In genomic region chr17:16152326-16152725, GRCh38 we compare ENCODE assay signal across 3 cellular contexts.
DNase-seq lines count a peak whose midpoint lies in the region; ATAC-seq, FAIRE-seq and TF ChIP-seq lines count a peak whose summit lies in the region.
"Not testable (repeated sequence)": the region's sequence is repeated elsewhere in the genome, so short reads cannot be mapped to it uniquely, and the experiment has no call there.

No MANE protein-coding gene starts in this region.

- TF ChIP-seq CTCF in HEK293 (tag by site-specific recombination; IDR thresholded peaks at IDR 0.05); WTC11 (IDR thresholded peaks at IDR 0.05); K562 (IDR thresholded peaks at IDR 0.05 in 2 of 3, conservative IDR thresholded peaks at IDR 0.05 in 1 of 3; ENCODE audit: insufficient read depth in 2 of 3, low read depth in 1 of 3, low read length in 3 of 3): not testable (repeated sequence)

- not testable (repeated sequence) for H3K4me1 Mint-ChIP-seq in WTC11

- 92% methylated on average over 3 of the region's 6 CpGs for WGBS in K562 (ENCODE audit: insufficient coverage, low coverage, missing lambda C conversion rate)

- H3K4me2 ChIP-seq in K562 (ENCODE audit: insufficient read depth, low read length), result not testable (repeated sequence)

- not testable (repeated sequence) for H3K9ac ChIP-seq in K562 (ENCODE audit: insufficient read depth in 1 of 2, low read depth in 2 of 2, low read length in 2 of 2)

- intact Hi-C loops in K562 (cut with micrococcal nuclease), result not testable (repeated sequence)

- TF ChIP-seq POLR2A in K562 (conservative IDR thresholded peaks at IDR 0.05), result not testable (repeated sequence)

- H3K27ac Mint-ChIP-seq in WTC11, result not testable (repeated sequence)

- not testable (repeated sequence) for H3K9me3 Mint-ChIP-seq in WTC11

- H3K27ac ChIP-seq in HEK293 (ENCODE audit: extremely low read depth, low read depth, low read length); K562 (ENCODE audit: extremely low read depth, low read depth, low read length): not testable (repeated sequence)

- not testable (repeated sequence) for ATAC-seq in WTC11, K562

- H3K4me1 ChIP-seq in HEK293 (ENCODE audit: control insufficient read depth, insufficient read depth, low read length); K562 (replicated peaks in 1 of 2; ENCODE audit: control insufficient read depth in 2 of 2, insufficient read depth in 2 of 2, low read length in 2 of 2): not testable (repeated sequence)

- not testable (repeated sequence) for BruUV-seq in K562 (replicated peaks; lab: Mats Ljungman, UMichigan)

- not testable (repeated sequence) for H3K79me2 ChIP-seq in K562 (ENCODE audit: control insufficient read depth, insufficient read depth, low read length)

- H3K9me1 ChIP-seq in K562 (ENCODE audit: control insufficient read depth, insufficient read depth, low read length), result not testable (repeated sequence)

- H3K4me3 ChIP-seq in HEK293 (ENCODE audit: low read depth, low read length); K562: not testable (repeated sequence)

- not testable (repeated sequence) for H3K27me3 ChIP-seq in K562 (ENCODE audit: control insufficient read depth in 2 of 2, insufficient read depth in 2 of 2, low read length in 2 of 2)

- not testable (repeated sequence) for H2AFZ ChIP-seq in K562 (ENCODE audit: low read depth, low read length)

- TF ChIP-seq RAD21 in K562 (CRISPR knock-in tag; conservative IDR thresholded peaks at IDR 0.05 in 1 of 2, IDR thresholded peaks at IDR 0.05 in 1 of 2), result not testable (repeated sequence)

- H3K36me3 ChIP-seq in HEK293 (ENCODE audit: control insufficient read depth in 2 of 2, insufficient read depth in 1 of 2, low read length in 2 of 2) (peaks cover 45 to 49% of the 10 kb centered on the region in 2 experiments), K562 (ENCODE audit: control insufficient read depth, insufficient read depth, low read length) (peaks cover 39% of the 10 kb centered on the region)

- peaks cover 60% of the 10 kb centered on the region for H3K36me3 Mint-ChIP-seq in WTC11

- H3K27me3 Mint-ChIP-seq in WTC11 (ENCODE audit: low read depth), result not testable (repeated sequence)

- TF ChIP-seq EP300 in K562 (IDR thresholded peaks at IDR 0.05; ENCODE audit: low read length), result not testable (repeated sequence)

- CTCF ChIA-PET in HEK293 (lab: Yijun Ruan, JAX); WTC11 (lab: Charles Lee); K562 (lab: Yijun Ruan, JAX; ENCODE audit: low intra/inter-chr PET ratio): not testable (repeated sequence)

- in situ Hi-C loops in K562 (cut with MboI), result not testable (repeated sequence)

- not testable (repeated sequence) for DNase-seq in WTC11 (ENCODE audit: low spot score); K562 (ENCODE audit: extremely low read depth in 1 of 4, low spot score in 3 of 4)

- not testable (repeated sequence) for H3K4me3 Mint-ChIP-seq in WTC11

- not testable (repeated sequence) for H3K9me3 ChIP-seq in HEK293 (ENCODE audit: control insufficient read depth, insufficient read depth, low read depth, low read length); K562 (replicated peaks; ENCODE audit: control insufficient read depth, insufficient read depth, low read depth, low read length)

- not testable (repeated sequence) for H4K20me1 ChIP-seq in K562 (replicated peaks; ENCODE audit: control insufficient read depth, insufficient read depth, low read length)

- not testable (repeated sequence) for FAIRE-seq in K562 (lab: Jason Lieb, UNC)

- POLR2A ChIA-PET in HEK293 (lab: Yijun Ruan, JAX); WTC11 (lab: Charles Lee); K562 (lab: Yijun Ruan, JAX): not testable (repeated sequence)

TF ChIP-seq in HEK293, 187 proteins besides CTCF, POLR2A, EP300 and RAD21:
- TF ChIP-seq ZNF146 (tag by site-specific recombination; IDR thresholded peaks at IDR 0.05), result peak; percentile 97

TF ChIP-seq in WTC11, 78 proteins besides CTCF, POLR2A, EP300 and RAD21:
- peak; percentile 45; the same call in 1 of the 2 replicates for TF ChIP-seq GTF2I (CRISPR knock-in tag; conservative IDR thresholded peaks at IDR 0.05)
TF ChIP-seq in WTC11: peak in this region for 1; not testable (repeated sequence) for 77.

TF ChIP-seq in K562, 482 proteins besides CTCF, POLR2A, EP300 and RAD21:
- TF ChIP-seq ZNF146 (CRISPR knock-in tag; IDR thresholded peaks at IDR 0.05; ENCODE audit: unreplicated experiment), result peak; percentile 53
TF ChIP-seq in K562: peak in this region for 1; not testable (repeated sequence) for 481.
